In the genomic region with DNA sequence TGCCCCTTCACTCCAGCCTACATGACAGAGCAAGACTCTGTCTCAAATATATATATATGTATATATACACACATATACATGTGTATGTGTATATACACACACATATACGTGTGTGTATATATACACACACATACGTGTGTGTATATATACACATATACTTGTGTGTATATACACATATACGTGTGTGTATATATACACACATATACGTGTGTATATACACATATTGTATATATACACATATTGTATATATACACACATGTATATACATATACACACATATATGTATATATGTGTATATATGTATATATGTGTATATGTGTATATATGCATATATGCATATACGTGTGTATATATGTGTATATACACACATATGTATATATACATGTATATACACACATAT, we compare ENCODE assay signal across 1 cellular context.
TF ChIP-seq lines count a peak whose summit lies in the region.

No MANE protein-coding gene starts in this region.

TF ChIP-seq in K562, 482 proteins besides CTCF, POLR2A, EP300 and RAD21 (continued from another document):
- TF ChIP-seq, protein P1, sequence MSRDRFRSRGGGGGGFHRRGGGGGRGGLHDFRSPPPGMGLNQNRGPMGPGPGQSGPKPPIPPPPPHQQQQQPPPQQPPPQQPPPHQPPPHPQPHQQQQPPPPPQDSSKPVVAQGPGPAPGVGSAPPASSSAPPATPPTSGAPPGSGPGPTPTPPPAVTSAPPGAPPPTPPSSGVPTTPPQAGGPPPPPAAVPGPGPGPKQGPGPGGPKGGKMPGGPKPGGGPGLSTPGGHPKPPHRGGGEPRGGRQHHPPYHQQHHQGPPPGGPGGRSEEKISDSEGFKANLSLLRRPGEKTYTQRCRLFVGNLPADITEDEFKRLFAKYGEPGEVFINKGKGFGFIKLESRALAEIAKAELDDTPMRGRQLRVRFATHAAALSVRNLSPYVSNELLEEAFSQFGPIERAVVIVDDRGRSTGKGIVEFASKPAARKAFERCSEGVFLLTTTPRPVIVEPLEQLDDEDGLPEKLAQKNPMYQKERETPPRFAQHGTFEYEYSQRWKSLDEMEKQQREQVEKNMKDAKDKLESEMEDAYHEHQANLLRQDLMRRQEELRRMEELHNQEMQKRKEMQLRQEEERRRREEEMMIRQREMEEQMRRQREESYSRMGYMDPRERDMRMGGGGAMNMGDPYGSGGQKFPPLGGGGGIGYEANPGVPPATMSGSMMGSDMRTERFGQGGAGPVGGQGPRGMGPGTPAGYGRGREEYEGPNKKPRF (IDR thresholded peaks at IDR 0.05; ENCODE audit: low read depth, low read length) = no peak
- TF ChIP-seq, protein P2, sequence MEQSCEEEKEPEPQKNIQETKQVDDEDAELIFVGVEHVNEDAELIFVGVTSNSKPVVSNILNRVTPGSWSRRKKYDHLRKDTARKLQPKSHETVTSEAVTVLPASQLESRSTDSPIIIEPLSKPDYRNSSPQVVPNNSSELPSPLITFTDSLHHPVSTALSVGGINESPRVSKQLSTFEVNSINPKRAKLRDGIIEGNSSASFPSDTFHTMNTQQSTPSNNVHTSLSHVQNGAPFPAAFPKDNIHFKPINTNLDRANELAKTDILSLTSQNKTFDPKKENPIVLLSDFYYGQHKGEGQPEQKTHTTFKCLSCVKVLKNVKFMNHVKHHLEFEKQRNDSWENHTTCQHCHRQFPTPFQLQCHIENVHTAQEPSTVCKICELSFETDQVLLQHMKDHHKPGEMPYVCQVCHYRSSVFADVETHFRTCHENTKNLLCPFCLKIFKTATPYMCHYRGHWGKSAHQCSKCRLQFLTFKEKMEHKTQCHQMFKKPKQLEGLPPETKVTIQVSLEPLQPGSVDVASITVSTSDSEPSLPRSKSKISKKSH (CRISPR knock-in tag; IDR thresholded peaks at IDR 0.05) = 0 out of 2 replicates have a peak, but pooled peaks have one; percentile 2
- TF ChIP-seq, protein P3, sequence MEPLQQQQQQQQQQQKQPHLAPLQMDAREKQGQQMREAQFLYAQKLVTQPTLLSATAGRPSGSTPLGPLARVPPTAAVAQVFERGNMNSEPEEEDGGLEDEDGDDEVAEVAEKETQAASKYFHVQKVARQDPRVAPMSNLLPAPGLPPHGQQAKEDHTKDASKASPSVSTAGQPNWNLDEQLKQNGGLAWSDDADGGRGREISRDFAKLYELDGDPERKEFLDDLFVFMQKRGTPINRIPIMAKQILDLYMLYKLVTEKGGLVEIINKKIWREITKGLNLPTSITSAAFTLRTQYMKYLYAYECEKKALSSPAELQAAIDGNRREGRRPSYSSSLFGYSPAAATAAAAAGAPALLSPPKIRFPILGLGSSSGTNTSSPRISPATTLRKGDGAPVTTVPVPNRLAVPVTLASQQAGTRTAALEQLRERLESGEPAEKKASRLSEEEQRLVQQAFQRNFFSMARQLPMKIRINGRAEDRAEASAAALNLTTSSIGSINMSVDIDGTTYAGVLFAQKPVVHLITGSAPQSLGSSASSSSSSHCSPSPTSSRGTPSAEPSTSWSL (CRISPR knock-in tag; IDR thresholded peaks at IDR 0.05; ENCODE audit: borderline replicate concordance) = no peak
- TF ChIP-seq ZNF830 (CRISPR knock-in tag; IDR thresholded peaks at IDR 0.05) (no peak), POLR2G (IDR thresholded peaks at IDR 0.05; ENCODE audit: low read depth, low read length) (no peak), HSF4 (CRISPR knock-in tag; IDR thresholded peaks at IDR 0.05; ENCODE audit: borderline replicate concordance) (no peak)
- TF ChIP-seq, protein P4, sequence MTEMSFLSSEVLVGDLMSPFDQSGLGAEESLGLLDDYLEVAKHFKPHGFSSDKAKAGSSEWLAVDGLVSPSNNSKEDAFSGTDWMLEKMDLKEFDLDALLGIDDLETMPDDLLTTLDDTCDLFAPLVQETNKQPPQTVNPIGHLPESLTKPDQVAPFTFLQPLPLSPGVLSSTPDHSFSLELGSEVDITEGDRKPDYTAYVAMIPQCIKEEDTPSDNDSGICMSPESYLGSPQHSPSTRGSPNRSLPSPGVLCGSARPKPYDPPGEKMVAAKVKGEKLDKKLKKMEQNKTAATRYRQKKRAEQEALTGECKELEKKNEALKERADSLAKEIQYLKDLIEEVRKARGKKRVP (CRISPR knock-in tag; IDR thresholded peaks at IDR 0.05) = no peak
